8 cellular contexts compared by ENCODE assay signal in the genomic region with DNA sequence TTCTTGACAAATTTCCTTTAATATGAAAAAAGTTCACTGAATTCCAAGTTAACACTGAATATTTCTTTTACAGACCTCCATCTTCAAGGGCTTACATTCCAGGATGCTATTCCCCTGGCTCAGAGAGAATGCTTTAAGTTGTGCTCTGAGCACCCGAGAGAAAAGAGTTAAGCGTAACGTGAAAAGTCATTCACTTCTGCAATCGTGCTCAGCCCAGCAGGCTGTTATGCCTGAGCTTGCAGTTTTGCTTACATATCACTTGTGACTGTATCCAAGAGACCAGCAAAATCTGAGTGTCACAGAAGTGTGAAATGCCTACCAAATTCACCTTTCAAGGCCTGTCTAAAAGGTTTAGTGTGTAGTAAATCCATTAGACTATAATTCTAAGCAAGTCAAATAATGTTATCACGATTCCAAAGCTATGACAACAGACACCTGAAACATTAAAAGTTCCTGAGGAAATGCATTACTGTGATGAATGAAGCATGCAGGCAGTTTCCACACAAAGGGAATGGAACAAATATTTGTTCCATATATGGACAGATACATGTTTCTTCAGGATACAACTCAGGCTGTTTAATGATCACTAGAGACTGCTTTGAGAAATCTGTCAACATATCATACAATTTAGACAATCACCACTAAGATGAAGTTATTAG. TPM values are rescaled to one million over a fixed set of nuclear protein-coding genes. Genes with fewer than 3 reads are reported as not detected.
DNase-seq lines count a peak whose midpoint lies in the region; ATAC-seq, FAIRE-seq and TF ChIP-seq lines count a peak whose summit lies in the region.

No MANE protein-coding gene starts in this region.

- POLR2A ChIA-PET in K562 (lab: Yijun Ruan, JAX): interaction anchor here (1.1 to 4.1 kb wide), 3 partner anchors 10 to 34 kb away, joined by 3 to 16 read pairs (median 3); no protein-coding TSS in a partner anchor

- 0 out of 3 replicates have a peak overlapping the region, but pooled peaks have one; percentile 9 for H3K27ac ChIP-seq in K562 (ENCODE audit: extremely low read depth, low read depth, low read length)

- H3K9ac ChIP-seq in K562 (ENCODE audit: insufficient read depth in 1 of 2, low read depth in 2 of 2, low read length in 2 of 2): peak overlapping the region in 1 of 2 experiments; percentile 3; a peak in 1 of 4 replicates

- TF ChIP-seq RAD21 in K562 (CRISPR knock-in tag; conservative IDR thresholded peaks at IDR 0.05 in 1 of 2, IDR thresholded peaks at IDR 0.05 in 1 of 2): no peak

- H3K9me3 Mint-ChIP-seq in stimulated activated memory B cell treated with anti-CD40 and anti-IgM and Interleukin-4, amounts not matched to agents 10 μg/mL and 1 μg/mL and 100 μg/mL, for 72 hours: no peaks in the 10 kb centered on the region

- H4K20me1 ChIP-seq in K562 (replicated peaks; ENCODE audit: control insufficient read depth, insufficient read depth, low read length): peaks cover 34% of the 10 kb centered on the region

- peaks cover 49% of the 10 kb centered on the region for H3K36me3 ChIP-seq in K562 (ENCODE audit: control insufficient read depth, insufficient read depth, low read length)

- in situ Hi-C loops in K562 (cut with MboI): no loop called here

- H3K4me2 ChIP-seq in K562 (ENCODE audit: insufficient read depth, low read length): no peak overlapping the region

- intact Hi-C loops in K562 (cut with micrococcal nuclease): no loop called here

- TF ChIP-seq POLR2A in K562 (conservative IDR thresholded peaks at IDR 0.05): no peak

- H3K27me3 Mint-ChIP-seq in stimulated activated memory B cell treated with anti-CD40 and anti-IgM and Interleukin-4, amounts not matched to agents 10 μg/mL and 1 μg/mL and 100 μg/mL, for 72 hours: no peaks in the 10 kb centered on the region

- peaks cover 7 to 32% of the 10 kb centered on the region in 2 experiments; a peak in 4 of 5 replicates for H3K4me1 ChIP-seq in K562 (replicated peaks in 1 of 2; ENCODE audit: control insufficient read depth in 2 of 2, insufficient read depth in 2 of 2, low read length in 2 of 2)

- H3K4me1 Mint-ChIP-seq in stimulated activated memory B cell treated with anti-CD40 and anti-IgM and Interleukin-4, amounts not matched to agents 10 μg/mL and 1 μg/mL and 100 μg/mL, for 72 hours: peaks cover 66% of the 10 kb centered on the region

- TF ChIP-seq EP300 in K562 (IDR thresholded peaks at IDR 0.05; ENCODE audit: low read length): no peak

- peaks cover 95% of the 10 kb centered on the region for H3K79me2 ChIP-seq in K562 (ENCODE audit: control insufficient read depth, insufficient read depth, low read length)

- no peak for DNase-seq in K562 (ENCODE audit: extremely low read depth in 1 of 4, low spot score in 3 of 4)
- DNase-seq in kidney tubule cell (ENCODE audit: low spot score): peak; percentile 76
- DNase-seq in DMS153 (lab: John Stamatoyannopoulos, UW): no peak
- no peak for DNase-seq in NCI-H2196 (lab: John Stamatoyannopoulos, UW; ENCODE audit: unreplicated experiment)
- DNase-seq in NCI-H2196 treated with DMSO at 0.1 percent for 48 hours (lab: John Stamatoyannopoulos, UW; ENCODE audit: unreplicated experiment): no peak
- DNase-seq in NOMO-1 (lab: John Stamatoyannopoulos, UW; ENCODE audit: unreplicated experiment in 2 of 2): no peak

- CTCF ChIA-PET in K562 (lab: Yijun Ruan, JAX; ENCODE audit: low intra/inter-chr PET ratio): interaction anchor here (0.7 kb wide), 1 partner anchor 71 kb away, joined by 3 read pairs; no protein-coding TSS in a partner anchor

- peak overlapping the region; percentile 38 for H3K4me3 Mint-ChIP-seq in stimulated activated memory B cell treated with anti-CD40 and anti-IgM and Interleukin-4, amounts not matched to agents 10 μg/mL and 1 μg/mL and 100 μg/mL, for 72 hours

- TF ChIP-seq CTCF in K562 (IDR thresholded peaks at IDR 0.05 in 2 of 3, conservative IDR thresholded peaks at IDR 0.05 in 1 of 3; ENCODE audit: insufficient read depth in 2 of 3, low read depth in 1 of 3, low read length in 3 of 3): no peak

- H3K4me3 ChIP-seq in K562: no peak overlapping the region

- H3K27me3 ChIP-seq in K562 (ENCODE audit: control insufficient read depth in 2 of 2, insufficient read depth in 2 of 2, low read length in 2 of 2): no peaks in the 10 kb centered on the region

- FAIRE-seq in K562 (lab: Jason Lieb, UNC): peak; percentile 71

- WGBS in K562 (ENCODE audit: insufficient coverage, low coverage, missing lambda C conversion rate): 24% methylated on average over 5 of the region's 5 CpGs

- ATAC-seq in HG03108 (IDR thresholded peaks at IDR 0.05; ENCODE audit: unreplicated experiment) (peak; percentile 42), K562 (peak; percentile 55)
- peak; percentile 55 for ATAC-seq in stimulated activated memory B cell treated with anti-CD40 and anti-IgM and Interleukin-4, amounts not matched to agents 10 μg/mL and 1 μg/mL and 100 μg/mL, for 72 hours

- peak overlapping the region; percentile 55 for H3K27ac Mint-ChIP-seq in stimulated activated memory B cell treated with anti-CD40 and anti-IgM and Interleukin-4, amounts not matched to agents 10 μg/mL and 1 μg/mL and 100 μg/mL, for 72 hours

- no peak overlapping the region for H2AFZ ChIP-seq in K562 (ENCODE audit: low read depth, low read length)

- peaks cover 7% of the 10 kb centered on the region for H3K9me1 ChIP-seq in K562 (ENCODE audit: control insufficient read depth, insufficient read depth, low read length)

- BruUV-seq in K562 (replicated peaks; lab: Mats Ljungman, UMichigan): no TSS peak

- peaks cover 26% of the 10 kb centered on the region for H3K36me3 Mint-ChIP-seq in stimulated activated memory B cell treated with anti-CD40 and anti-IgM and Interleukin-4, amounts not matched to agents 10 μg/mL and 1 μg/mL and 100 μg/mL, for 72 hours

- no peaks in the 10 kb centered on the region for H3K9me3 ChIP-seq in K562 (replicated peaks; ENCODE audit: control insufficient read depth, insufficient read depth, low read depth, low read length)

TF ChIP-seq in K562, 482 proteins besides CTCF, POLR2A, EP300 and RAD21 (continues in another document):
- TF ChIP-seq, protein P1, sequence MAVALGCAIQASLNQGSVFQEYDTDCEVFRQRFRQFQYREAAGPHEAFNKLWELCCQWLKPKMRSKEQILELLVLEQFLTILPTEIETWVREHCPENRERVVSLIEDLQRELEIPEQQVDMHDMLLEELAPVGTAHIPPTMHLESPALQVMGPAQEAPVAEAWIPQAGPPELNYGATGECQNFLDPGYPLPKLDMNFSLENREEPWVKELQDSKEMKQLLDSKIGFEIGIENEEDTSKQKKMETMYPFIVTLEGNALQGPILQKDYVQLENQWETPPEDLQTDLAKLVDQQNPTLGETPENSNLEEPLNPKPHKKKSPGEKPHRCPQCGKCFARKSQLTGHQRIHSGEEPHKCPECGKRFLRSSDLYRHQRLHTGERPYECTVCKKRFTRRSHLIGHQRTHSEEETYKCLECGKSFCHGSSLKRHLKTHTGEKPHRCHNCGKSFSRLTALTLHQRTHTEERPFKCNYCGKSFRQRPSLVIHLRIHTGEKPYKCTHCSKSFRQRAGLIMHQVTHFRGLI (CRISPR knock-in tag; IDR thresholded peaks at IDR 0.05): no peak
- TF ChIP-seq RBBP5 (IDR thresholded peaks at IDR 0.05; ENCODE audit: borderline replicate concordance, insufficient read depth, low read length, poor library complexity, severe bottlenecking): no peak
- no peak for TF ChIP-seq RBM17 (IDR thresholded peaks at IDR 0.05; ENCODE audit: borderline replicate concordance, low read depth, low read length)
- peak; percentile 86 for TF ChIP-seq ZNF316 (IDR thresholded peaks at IDR 0.05)
- TF ChIP-seq MCM2 (IDR thresholded peaks at IDR 0.05; ENCODE audit: low read depth): no peak

RNA-seq across cellular contexts. Expression of a gene that starts 20.1 kb away (rescaled TPM):
- total RNA-seq in K562 (2011; cell fraction: chromatin; rRNA removed; ENCODE audit: low replicate concordance): 67.4 and 220 TPM in 2 replicates
- total RNA-seq in K562 (2011; cell fraction: nucleolus; rRNA removed): 103 and 140 TPM in 2 replicates
- 195 and 215 TPM in 2 replicates for total RNA-seq in K562 (2011; cell fraction: nucleoplasm; rRNA removed)
- total RNA-seq in K562 (2014; rRNA removed) (173 and 176 TPM in 2 replicates), K562 (2014; rRNA removed; fragmentation: Illumina TruSeq; extraction: Trizol) (172 and 199 TPM in 2 replicates), K562 (2015; rRNA removed; fragmentation: Illumina TruSeq; extraction: Trizol) (175 and 190 TPM in 2 replicates), K562 (2021) (155 and 160 TPM in 2 replicates)
- polyA plus RNA-seq in K562 (2011; rRNA removed) (135 and 194 TPM in 2 replicates), K562 (2014; fragmentation: Illumina TruSeq; extraction: Trizol) (144 and 149 TPM in 2 replicates), K562 (2014; fragmentation: Nextera tagmentation; extraction: Ambion mirVana) (10 to 100 TPM; 40.2 to 61.9 TPM), K562 (2014; rRNA removed) (133 and 150 TPM in 2 replicates)
- polyA plus RNA-seq in K562 (2011; cell fraction: cytosol; rRNA removed): 28.8 and 90.8 TPM in 2 replicates
- polyA plus RNA-seq in K562 (2011; cell fraction: nucleus; rRNA removed): 26.1 and 44.3 TPM in 2 replicates
- polyA plus RNA-seq in K562 (2012): 135 and 173 TPM in 2 replicates
- 277 and 287 TPM in 2 replicates for polyA minus RNA-seq in K562 (2011; rRNA and poly(A)+ RNA removed)
- polyA minus RNA-seq in K562 (2011; cell fraction: cytosol; rRNA and poly(A)+ RNA removed): 83.6 and 105 TPM in 2 replicates
- polyA minus RNA-seq in K562 (2011; cell fraction: nucleus; rRNA and poly(A)+ RNA removed): 35.9 and 78.5 TPM in 2 replicates
